Comparison of ENCODE assay signal across 9 cellular contexts in genomic region chr2:239249781-239250180, GRCh38.
DNase-seq lines count a peak whose midpoint lies in the region; ATAC-seq and TF ChIP-seq lines count a peak whose summit lies in the region.
"Had no signal": no experiment of that assay in that cellular context is flagged by ENCODE, and none has a peak within 500 bp of the region (broad histone marks: within the 10 kb centered on the region; RNA-seq: fewer than 3 reads in every experiment).

No MANE protein-coding gene starts in this region.

- intact Hi-C loops in cardiac septum (cut with DNase I): loop anchor here (5.0 kb wide), 1 partner anchor 78 kb away; no protein-coding TSS in a partner anchor
- intact Hi-C loops in psoas muscle (cut with DNase I): loop anchor here in 1 of 2 donors (5.0 kb wide), 1 partner anchor 58 kb away; no protein-coding TSS in a partner anchor

- H3K27me3 ChIP-seq in CD4-positive, CD25-positive, alpha-beta regulatory T cell (ENCODE audit: control insufficient read depth, insufficient read depth, low read length): no peaks in the 10 kb centered on the region
- H3K27me3 ChIP-seq in psoas muscle (ENCODE audit: insufficient read depth in 3 of 3, low read length in 2 of 3): no peaks in the 10 kb centered on the region
- H3K27me3 ChIP-seq: SJSA1 had no signal

- peaks cover 30 to 77% (median 46%) of the 10 kb centered on the region in 4 donors for H3K4me1 Mint-ChIP-seq in CD4-positive, CD25-positive, alpha-beta regulatory T cell
- peaks cover 21% of the 10 kb centered on the region for H3K4me1 Mint-ChIP-seq in endothelial cell (ENCODE audit: unreplicated experiment)
- peaks cover 62% of the 10 kb centered on the region for H3K4me1 Mint-ChIP-seq in activated naive CD8-positive, alpha-beta T cell treated with anti-CD3 and anti-CD28 coated beads, Interleukin-2, amount 50 U/mL, for 24 hours

- peak overlapping the region in 2 of 3 donors; percentile 4 to 20 for H3K27ac Mint-ChIP-seq in CD4-positive, CD25-positive, alpha-beta regulatory T cell
- H3K27ac Mint-ChIP-seq in endothelial cell (ENCODE audit: unreplicated experiment): no peak overlapping the region
- H3K27ac Mint-ChIP-seq in activated naive CD8-positive, alpha-beta T cell treated with anti-CD3 and anti-CD28 coated beads, Interleukin-2, amount 50 U/mL, for 24 hours: no peak overlapping the region

- 19 to 24% (median 23%) methylated on average over 17 of the region's 17 CpGs for WGBS in psoas muscle, 3 donors

- no peak for ATAC-seq in CD4-positive, CD25-positive, alpha-beta regulatory T cell (ENCODE audit: low read depth in 2 of 2)
- ATAC-seq in psoas muscle: peak; percentile 17 to 38 (median 34)
- ATAC-seq in activated naive CD8-positive, alpha-beta T cell treated with anti-CD3 and anti-CD28 coated beads, Interleukin-2, amount 50 U/mL, for 24 hours: no peak

- no peak for TF ChIP-seq CTCF in psoas muscle (IDR thresholded peaks at IDR 0.05)
- no peak for TF ChIP-seq CTCF in endothelial cell (IDR thresholded peaks at IDR 0.05; ENCODE audit: unreplicated experiment)

- H3K27ac ChIP-seq in CD4-positive, CD25-positive, alpha-beta regulatory T cell (ENCODE audit: insufficient read depth, low read length, poor library complexity, severe bottlenecking): no peak overlapping the region
- peak overlapping the region; percentile 30; the same call in 1 of the 2 replicates for H3K27ac ChIP-seq in SK-N-MC
- H3K27ac ChIP-seq in psoas muscle: peak overlapping the region; percentile 86
- H3K27ac ChIP-seq: SJSA1 had no signal

- H3K4me1 ChIP-seq in CD4-positive, CD25-positive, alpha-beta regulatory T cell (ENCODE audit: control insufficient read depth, insufficient read depth, low read length, poor library complexity, severe bottlenecking): peaks cover 20% of the 10 kb centered on the region
- peaks cover 90% of the 10 kb centered on the region for H3K4me1 ChIP-seq in psoas muscle

- H3K9me3 Mint-ChIP-seq in CD4-positive, CD25-positive, alpha-beta regulatory T cell: no peaks in the 10 kb centered on the region
- H3K9me3 Mint-ChIP-seq in endothelial cell (ENCODE audit: unreplicated experiment): no peaks in the 10 kb centered on the region
- H3K9me3 Mint-ChIP-seq in activated naive CD8-positive, alpha-beta T cell treated with anti-CD3 and anti-CD28 coated beads, Interleukin-2, amount 50 U/mL, for 24 hours: no peaks in the 10 kb centered on the region

- no peaks in the 10 kb centered on the region for H3K9me3 ChIP-seq in CD4-positive, CD25-positive, alpha-beta regulatory T cell (ENCODE audit: control insufficient read depth in 2 of 2, low read length in 2 of 2)
- H3K9me3 ChIP-seq in SK-N-MC (ENCODE audit: low read depth, low read length): no peaks in the 10 kb centered on the region
- no peaks in the 10 kb centered on the region for H3K9me3 ChIP-seq in psoas muscle
- H3K9me3 ChIP-seq: SJSA1 had no signal

- peaks cover 38% of the 10 kb centered on the region for H3K36me3 Mint-ChIP-seq in CD4-positive, CD25-positive, alpha-beta regulatory T cell
- H3K36me3 Mint-ChIP-seq in endothelial cell (ENCODE audit: low read depth, unreplicated experiment): no peaks in the 10 kb centered on the region
- H3K36me3 Mint-ChIP-seq in activated naive CD8-positive, alpha-beta T cell treated with anti-CD3 and anti-CD28 coated beads, Interleukin-2, amount 50 U/mL, for 24 hours (ENCODE audit: low read depth): peaks cover 4% of the 10 kb centered on the region

- DNase-seq in CD4-positive, CD25-positive, alpha-beta regulatory T cell: no peak
- DNase-seq in SK-N-MC (ENCODE audit: low read depth, low spot score): no peak
- peak; percentile 90 for DNase-seq in cardiac septum (ENCODE audit: low spot score)
- DNase-seq in psoas muscle: peak; percentile 81 to 86
- no peak for DNase-seq in endothelial cell (ENCODE audit: low spot score)
- no peak for DNase-seq in activated naive CD8-positive, alpha-beta T cell treated with anti-CD3 and anti-CD28 coated beads, Interleukin-2, amount 50 U/mL, for 24 hours
- DNase-seq in NCI-H524 treated with DMSO at 0.1 percent for 48 hours (lab: John Stamatoyannopoulos, UW): no peak
- DNase-seq in GOT3 (lab: John Stamatoyannopoulos, UW): no peak

- H3K36me3 ChIP-seq in CD4-positive, CD25-positive, alpha-beta regulatory T cell (ENCODE audit: control insufficient read depth, insufficient read depth, low read length): peaks cover 41% of the 10 kb centered on the region
- H3K36me3 ChIP-seq in SK-N-MC (ENCODE audit: insufficient read depth, low read length) (no peaks in the 10 kb centered on the region), psoas muscle (ENCODE audit: insufficient read depth in 1 of 2, low read depth in 1 of 2) (no peaks in the 10 kb centered on the region)
- H3K36me3 ChIP-seq: SJSA1 had no signal

- no peak overlapping the region for H3K4me3 ChIP-seq in CD4-positive, CD25-positive, alpha-beta regulatory T cell (ENCODE audit: low read depth, low read length)
- H3K4me3 ChIP-seq in SK-N-MC (peak overlapping the region; percentile 28; the same call in 1 of the 2 replicates), psoas muscle (no peak overlapping the region)
- H3K4me3 ChIP-seq: SJSA1 had no signal

- no peaks in the 10 kb centered on the region for H3K27me3 Mint-ChIP-seq in CD4-positive, CD25-positive, alpha-beta regulatory T cell
- peaks cover 5% of the 10 kb centered on the region for H3K27me3 Mint-ChIP-seq in endothelial cell (ENCODE audit: unreplicated experiment)
- peaks cover 2% of the 10 kb centered on the region for H3K27me3 Mint-ChIP-seq in activated naive CD8-positive, alpha-beta T cell treated with anti-CD3 and anti-CD28 coated beads, Interleukin-2, amount 50 U/mL, for 24 hours

- no peak overlapping the region for H3K9ac ChIP-seq in SK-N-MC (ENCODE audit: insufficient read length)

- H3K4me3 Mint-ChIP-seq in CD4-positive, CD25-positive, alpha-beta regulatory T cell: no peak overlapping the region
- H3K4me3 Mint-ChIP-seq in endothelial cell (ENCODE audit: unreplicated experiment): no peak overlapping the region
- H3K4me3 Mint-ChIP-seq in activated naive CD8-positive, alpha-beta T cell treated with anti-CD3 and anti-CD28 coated beads, Interleukin-2, amount 50 U/mL, for 24 hours: no peak overlapping the region

Comparison
In these comparisons a context has a peak if more than half of its experiments do, and no peak if none do; other contexts are left out.
1. ATAC-seq: peak in psoas muscle (4 of 4); none in CD4-positive, CD25-positive, alpha-beta regulatory T cell (0 of 2) and activated naive CD8-positive, alpha-beta T cell treated with anti-CD3 and anti-CD28 coated beads, Interleukin-2, amount 50 U/mL, for 24 hours (single experiment).
2. DNase-seq: peak in cardiac septum (single experiment) and psoas muscle (2 of 2); none in CD4-positive, CD25-positive, alpha-beta regulatory T cell (0 of 3), SK-N-MC (single experiment), endothelial cell (single experiment), activated naive CD8-positive, alpha-beta T cell treated with anti-CD3 and anti-CD28 coated beads, Interleukin-2, amount 50 U/mL, for 24 hours (single experiment), NCI-H524 treated with DMSO at 0.1 percent for 48 hours (single experiment) and GOT3 (single experiment).
3. H3K27ac Mint-ChIP-seq: peak in CD4-positive, CD25-positive, alpha-beta regulatory T cell (2 of 3); none in endothelial cell (single experiment) and activated naive CD8-positive, alpha-beta T cell treated with anti-CD3 and anti-CD28 coated beads, Interleukin-2, amount 50 U/mL, for 24 hours (single experiment).